Comparison of ENCODE assay signal across 10 cellular contexts in genomic region chr11:131025020-131025419, GRCh38.
DNase-seq lines count a peak whose midpoint lies in the region; ATAC-seq and TF ChIP-seq lines count a peak whose summit lies in the region.
"Had no signal": no experiment of that assay in that cellular context is flagged by ENCODE, and none has a peak within 500 bp of the region (broad histone marks: within the 10 kb centered on the region; RNA-seq: fewer than 3 reads in every experiment).

No MANE protein-coding gene starts in this region.

- whole genome bisulfite sequencing in endodermal cell (ENCODE audit: insufficient coverage in 1 of 2, insufficient read length in 1 of 2), 2 experiments: 57% methylated on average over 1 of the region's 1 CpG; no CpG with 5 or more reads in 1 of the 2 experiments

- H3K4me1 Mint-ChIP-seq in endodermal cell (no peaks in the 10 kb centered on the region), progenitor cell of endocrine pancreas (ENCODE audit: low read depth) (no peaks in the 10 kb centered on the region)
- H3K4me1 Mint-ChIP-seq: naive thymus-derived CD4-positive, alpha-beta T cell had no signal

- TF ChIP-seq CTCF in GM12873 (IDR thresholded peaks at IDR 0.05; ENCODE audit: insufficient read depth, low read depth, low read length, missing control alignments): peak; percentile 56
- TF ChIP-seq CTCF in endodermal cell (conservative IDR thresholded peaks at IDR 0.05): peak; percentile 84
- TF ChIP-seq CTCF in progenitor cell of endocrine pancreas (IDR thresholded peaks at IDR 0.05; ENCODE audit: unreplicated experiment): peak; percentile 59
- no peak for TF ChIP-seq CTCF in tibial artery (IDR thresholded peaks at IDR 0.05)

- no peak overlapping the region for H3K27ac ChIP-seq in endodermal cell (ENCODE audit: low read depth, low read length)
- H3K27ac ChIP-seq in tibial artery: no peak overlapping the region

- H3K9me3 ChIP-seq in endodermal cell (ENCODE audit: control insufficient read depth, low read length) (no peaks in the 10 kb centered on the region), tibial artery (no peaks in the 10 kb centered on the region)

- H3K27ac Mint-ChIP-seq in endodermal cell: no peak overlapping the region
- no peak overlapping the region for H3K27ac Mint-ChIP-seq in progenitor cell of endocrine pancreas
- H3K27ac Mint-ChIP-seq: naive thymus-derived CD4-positive, alpha-beta T cell; stimulated activated naive CD8-positive, alpha-beta T cell treated with anti-CD3 and anti-CD28 coated beads, Interleukin-15, Interleukin-2, amounts not matched to agents 100 ng/mL and 50 ng/mL, for 24 hours had no signal

- H3K9ac ChIP-seq in endodermal cell (ENCODE audit: extremely low read depth, low read length, poor library complexity, severe bottlenecking): no peak overlapping the region

- H3K36me3 Mint-ChIP-seq in endodermal cell (ENCODE audit: low read depth): no peaks in the 10 kb centered on the region
- peaks cover 2% of the 10 kb centered on the region for H3K36me3 Mint-ChIP-seq in progenitor cell of endocrine pancreas (ENCODE audit: insufficient read depth)
- H3K36me3 Mint-ChIP-seq: naive thymus-derived CD4-positive, alpha-beta T cell had no signal

- no peaks in the 10 kb centered on the region for H3K27me3 ChIP-seq in endodermal cell (ENCODE audit: control insufficient read depth, insufficient read depth, low read length, poor library complexity, severe bottlenecking)
- no peaks in the 10 kb centered on the region for H3K27me3 ChIP-seq in tibial artery

- H3K4me3 ChIP-seq in endodermal cell (ENCODE audit: low read length) (no peak overlapping the region), tibial artery (no peak overlapping the region)

- H3K4me1 ChIP-seq in endodermal cell (ENCODE audit: control insufficient read depth, insufficient read depth, low read length): no peaks in the 10 kb centered on the region
- no peaks in the 10 kb centered on the region for H3K4me1 ChIP-seq in tibial artery

- peak; percentile 8 for DNase-seq in NAMALWA (ENCODE audit: low spot score)
- DNase-seq in endodermal cell: peak; percentile 72
- DNase-seq in progenitor cell of endocrine pancreas (ENCODE audit: low spot score, unreplicated experiment): no peak
- no peak for DNase-seq in tibial artery
- DNase-seq in SIG-M5 treated with dmso at 0.1 percent for 504 hours (lab: John Stamatoyannopoulos, UW; ENCODE audit: unreplicated experiment): no peak
- DNase-seq in T-helper 2 cell: no peak
- DNase-seq: naive thymus-derived CD4-positive, alpha-beta T cell had no signal

- intact Hi-C loops in tibial artery (cut with DNase I; ENCODE audit: low total_unique reads): no loop called here

- H3K4me3 Mint-ChIP-seq in endodermal cell (no peak overlapping the region), progenitor cell of endocrine pancreas (ENCODE audit: low read depth) (no peak overlapping the region)
- H3K4me3 Mint-ChIP-seq: naive thymus-derived CD4-positive, alpha-beta T cell; stimulated activated naive CD8-positive, alpha-beta T cell treated with anti-CD3 and anti-CD28 coated beads, Interleukin-15, Interleukin-2, amounts not matched to agents 100 ng/mL and 50 ng/mL, for 24 hours had no signal

- peaks cover 6% of the 10 kb centered on the region for H3K27me3 Mint-ChIP-seq in endodermal cell (ENCODE audit: insufficient read depth)
- peaks cover 34% of the 10 kb centered on the region for H3K27me3 Mint-ChIP-seq in progenitor cell of endocrine pancreas
- H3K27me3 Mint-ChIP-seq: stimulated activated naive CD8-positive, alpha-beta T cell treated with anti-CD3 and anti-CD28 coated beads, Interleukin-15, Interleukin-2, amounts not matched to agents 100 ng/mL and 50 ng/mL, for 24 hours had no signal

- ATAC-seq in GM18873 (IDR thresholded peaks at IDR 0.05; ENCODE audit: low FRiP score, unreplicated experiment): no peak
- ATAC-seq: naive thymus-derived CD4-positive, alpha-beta T cell had no signal

- H3K9me3 Mint-ChIP-seq in endodermal cell: no peaks in the 10 kb centered on the region
- peaks cover 4% of the 10 kb centered on the region for H3K9me3 Mint-ChIP-seq in progenitor cell of endocrine pancreas (ENCODE audit: low read depth)
- H3K9me3 Mint-ChIP-seq: stimulated activated naive CD8-positive, alpha-beta T cell treated with anti-CD3 and anti-CD28 coated beads, Interleukin-15, Interleukin-2, amounts not matched to agents 100 ng/mL and 50 ng/mL, for 24 hours had no signal

- H3K36me3 ChIP-seq in endodermal cell (ENCODE audit: control insufficient read depth, insufficient read depth, low read length) (no peaks in the 10 kb centered on the region), tibial artery (no peaks in the 10 kb centered on the region)

Comparison
In these comparisons a context has a peak if more than half of its experiments do, and no peak if none do; other contexts are left out.
1. CTCF ChIP-seq: peak in GM12873 (single experiment), endodermal cell (single experiment) and progenitor cell of endocrine pancreas (single experiment); none in tibial artery (0 of 2).
2. DNase-seq: peak in NAMALWA (single experiment) and endodermal cell (single experiment); none in progenitor cell of endocrine pancreas (single experiment), tibial artery (0 of 2), SIG-M5 treated with dmso at 0.1 percent for 504 hours (single experiment) and T-helper 2 cell (0 of 5).